In the genomic region with DNA sequence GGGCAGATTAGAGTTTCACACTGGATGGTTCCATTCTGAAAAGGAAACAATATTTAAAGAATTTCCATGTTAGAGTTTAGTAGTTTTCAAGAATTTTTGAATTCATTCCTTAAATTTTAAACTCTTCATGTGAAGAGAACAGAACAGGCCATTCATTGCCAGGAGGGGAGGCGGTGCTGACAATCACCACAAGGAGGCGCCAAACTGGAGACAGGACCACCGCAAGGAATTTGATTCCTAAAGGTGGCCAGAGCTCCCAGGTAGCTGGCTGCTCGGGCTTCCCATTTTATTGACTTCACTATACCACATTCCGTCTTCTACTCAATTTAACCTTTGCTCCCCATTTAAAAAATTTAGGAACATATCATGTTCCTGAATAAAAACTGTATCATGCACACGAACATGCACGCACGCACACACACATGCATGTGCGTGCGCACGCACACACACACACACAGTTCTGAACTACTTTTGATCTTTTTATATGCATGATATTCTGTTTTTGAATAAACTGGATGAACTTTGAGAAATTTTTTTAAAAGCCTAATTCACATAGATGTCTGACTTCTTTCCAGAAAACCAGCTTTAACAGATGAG, we compare ENCODE assay signal across 8 cellular contexts.
A peak's percentile ranks its signal among the peaks of the same experiment; 100 is the strongest.
DNase-seq lines count a peak whose midpoint lies in the region; ATAC-seq and TF ChIP-seq lines count a peak whose summit lies in the region.

No MANE protein-coding gene starts in this region.

- POLR2A ChIA-PET in HEK293 (lab: Yijun Ruan, JAX) = no interaction called here
- POLR2A ChIA-PET in SK-N-SH (lab: Yijun Ruan, JAX) = no interaction called here

- ATAC-seq in DND-41 (ENCODE audit: insufficient read depth, low read depth) = peak; percentile 71
- no peak for ATAC-seq in left lung

- H3K4me2 ChIP-seq in DND-41 (ENCODE audit: insufficient read depth, low read length) (no peak overlapping the region), SK-N-SH (no peak overlapping the region)

- no peaks in the 10 kb centered on the region for H3F3A ChIP-seq in SK-N-SH (replicated peaks; ENCODE audit: insufficient read depth)

- H3K79me2 ChIP-seq in DND-41 (ENCODE audit: insufficient read depth, low read length) = no peaks in the 10 kb centered on the region
- no peaks in the 10 kb centered on the region for H3K79me2 ChIP-seq in SK-N-SH (ENCODE audit: insufficient read depth)

- H3K36me3 ChIP-seq in DND-41 (ENCODE audit: insufficient read depth, low read length) = no peaks in the 10 kb centered on the region
- no peaks in the 10 kb centered on the region for H3K36me3 ChIP-seq in HEK293 (ENCODE audit: control insufficient read depth in 2 of 2, insufficient read depth in 1 of 2, low read length in 2 of 2)
- H3K36me3 ChIP-seq in SK-N-SH (replicated peaks in 1 of 2; ENCODE audit: control insufficient read depth in 1 of 2, insufficient read depth in 2 of 2, low read length in 1 of 2) = no peaks in the 10 kb centered on the region
- H3K36me3 ChIP-seq in adrenal gland (replicated peaks in 1 of 2) = no peaks in the 10 kb centered on the region
- H3K36me3 ChIP-seq in left lung = no peaks in the 10 kb centered on the region

- peak; percentile 91 for TF ChIP-seq CTCF in DND-41 (IDR thresholded peaks at IDR 0.05; ENCODE audit: borderline replicate concordance, extremely low read depth, low read length, poor library complexity, severe bottlenecking)
- TF ChIP-seq CTCF in HEK293 (tag by site-specific recombination; IDR thresholded peaks at IDR 0.05) = no peak
- TF ChIP-seq CTCF in SK-N-SH (IDR thresholded peaks at IDR 0.05) = peak; percentile 90
- TF ChIP-seq CTCF in adrenal gland (IDR thresholded peaks at IDR 0.05) = peak; percentile 21 to 62 (median 38)
- peak; percentile 47 to 60 for TF ChIP-seq CTCF in left lung (IDR thresholded peaks at IDR 0.05)
- no peak for TF ChIP-seq CTCF in lower leg skin (IDR thresholded peaks at IDR 0.05)

- WGBS in SK-N-SH (ENCODE audit: low lambda C conversion rate) = 59% methylated on average over 11 of the region's 11 CpGs
- WGBS in adrenal gland, 4 donors = 68 to 73% (median 69%) methylated on average over 11 of the region's 11 CpGs
- 72 to 75% methylated on average over 11 of the region's 11 CpGs for whole genome bisulfite sequencing in lower leg skin, 2 donors

- peak; percentile 63 for DNase-seq in DND-41
- DNase-seq in SK-N-SH = peak; percentile 36
- peak in 4 of 7 donors; percentile 16 to 56 (median 38) for DNase-seq in adrenal gland
- peak in 1 of 2 donors; percentile 49 for DNase-seq in left lung
- peak; percentile 40 to 52 for DNase-seq in stimulated activated CD8-positive, alpha-beta memory T cell treated with anti-CD3 and anti-CD28 coated beads, Interleukin-7, amount 100 ng/mL, for 1 hour (ENCODE audit: low read depth in 2 of 2)
- no peak for DNase-seq in occipital lobe (lab: John Stamatoyannopoulos, UW)
- no peak for DNase-seq in lower leg skin (ENCODE audit: low spot score in 2 of 2)

- intact Hi-C loops in adrenal gland (cut with DNase I) (no loop called here), left lung (cut with DNase I) (no loop called here), lower leg skin (cut with DNase I; ENCODE audit: low total_unique reads) (no loop called here)

- no peak for TF ChIP-seq POLR2A in adrenal gland (IDR thresholded peaks at IDR 0.05)
- TF ChIP-seq POLR2A in lower leg skin (IDR thresholded peaks at IDR 0.05) = no peak

- TF ChIP-seq EP300 in SK-N-SH (IDR thresholded peaks at IDR 0.05; ENCODE audit: borderline replicate concordance in 1 of 2, low read depth in 1 of 2, low read length in 1 of 2) = no peak

- H3K27me3 ChIP-seq in DND-41 (ENCODE audit: insufficient read depth, low read length, poor library complexity) (peaks cover 7% of the 10 kb centered on the region), SK-N-SH (ENCODE audit: insufficient read depth) (no peaks in the 10 kb centered on the region), adrenal gland (no peaks in the 10 kb centered on the region), left lung (no peaks in the 10 kb centered on the region)

- no peaks in the 10 kb centered on the region for H3K9me2 ChIP-seq in SK-N-SH

- CTCF ChIA-PET in HEK293 (lab: Yijun Ruan, JAX) (interaction anchor here (0.5 to 2.4 kb wide), 18 partner anchors 8 to 1829 kb away, joined by 3 to 17 read pairs (median 4); partner anchors contain the start of gene NELL2), SK-N-SH (lab: Yijun Ruan, JAX) (interaction anchor here (1.0 to 2.0 kb wide), 5 partner anchors 11 to 458 kb away, joined by 3 to 11 read pairs (median 5); no protein-coding TSS in a partner anchor)

- H3K9ac ChIP-seq in DND-41 (ENCODE audit: low read depth, low read length) (no peak overlapping the region), SK-N-SH (no peak overlapping the region)

- H3K27ac ChIP-seq in DND-41 (ENCODE audit: low read length) = no peak overlapping the region
- no peak overlapping the region for H3K27ac ChIP-seq in HEK293 (ENCODE audit: extremely low read depth, low read depth, low read length)
- H3K27ac ChIP-seq in SK-N-SH (ENCODE audit: low read depth in 2 of 2, low read length in 1 of 2) = no peak overlapping the region
- H3K27ac ChIP-seq in adrenal gland = no peak overlapping the region
- no peak overlapping the region for H3K27ac ChIP-seq in left lung

- H3K4me1 ChIP-seq in DND-41 (ENCODE audit: insufficient read depth, low read length) (no peaks in the 10 kb centered on the region), HEK293 (ENCODE audit: control insufficient read depth, insufficient read depth, low read length) (no peaks in the 10 kb centered on the region), SK-N-SH (ENCODE audit: control insufficient read depth in 1 of 2, insufficient read depth in 2 of 2, low read depth in 1 of 2, low read length in 1 of 2) (no peaks in the 10 kb centered on the region; a peak in 2 of 4 replicates), adrenal gland (replicated peaks in 1 of 2) (no peaks in the 10 kb centered on the region), left lung (no peaks in the 10 kb centered on the region)

- H3K4me3 ChIP-seq in DND-41 (ENCODE audit: low read depth in 1 of 2, low read length in 2 of 2) (no peak overlapping the region), HEK293 (ENCODE audit: low read depth, low read length) (no peak overlapping the region), SK-N-SH (ENCODE audit: low read depth in 2 of 2, low read length in 1 of 2) (peak overlapping the region in 1 of 2 experiments; percentile 22; a peak in 1 of 4 replicates), adrenal gland (no peak overlapping the region), left lung (no peak overlapping the region), lower leg skin (ENCODE audit: low read depth, poor library complexity, severe bottlenecking) (no peak overlapping the region)

- H4K20me1 ChIP-seq in DND-41 (ENCODE audit: insufficient read depth, low read length) (no peaks in the 10 kb centered on the region), SK-N-SH (ENCODE audit: insufficient read depth) (no peaks in the 10 kb centered on the region)

- TF ChIP-seq RAD21 in SK-N-SH (IDR thresholded peaks at IDR 0.05; ENCODE audit: low read length) = peak; percentile 27; the same call in 1 of the 2 replicates

- H2AFZ ChIP-seq in DND-41 (ENCODE audit: low read depth, low read length) = no peak overlapping the region
- no peak overlapping the region for H2AFZ ChIP-seq in SK-N-SH (ENCODE audit: low read depth)

- no peaks in the 10 kb centered on the region for H3K9me3 ChIP-seq in DND-41 (ENCODE audit: insufficient read depth, low read length, severe bottlenecking)
- no peaks in the 10 kb centered on the region for H3K9me3 ChIP-seq in HEK293 (ENCODE audit: control insufficient read depth, insufficient read depth, low read depth, low read length)
- no peaks in the 10 kb centered on the region for H3K9me3 ChIP-seq in SK-N-SH
- H3K9me3 ChIP-seq in adrenal gland (replicated peaks in 1 of 3) = no peaks in the 10 kb centered on the region
- no peaks in the 10 kb centered on the region for H3K9me3 ChIP-seq in left lung

TF ChIP-seq in HEK293, 187 proteins besides CTCF, POLR2A, EP300 and RAD21:
- no peak for TF ChIP-seq ZNF521 (tag by site-specific recombination; IDR thresholded peaks at IDR 0.05)
- TF ChIP-seq, protein P1, sequence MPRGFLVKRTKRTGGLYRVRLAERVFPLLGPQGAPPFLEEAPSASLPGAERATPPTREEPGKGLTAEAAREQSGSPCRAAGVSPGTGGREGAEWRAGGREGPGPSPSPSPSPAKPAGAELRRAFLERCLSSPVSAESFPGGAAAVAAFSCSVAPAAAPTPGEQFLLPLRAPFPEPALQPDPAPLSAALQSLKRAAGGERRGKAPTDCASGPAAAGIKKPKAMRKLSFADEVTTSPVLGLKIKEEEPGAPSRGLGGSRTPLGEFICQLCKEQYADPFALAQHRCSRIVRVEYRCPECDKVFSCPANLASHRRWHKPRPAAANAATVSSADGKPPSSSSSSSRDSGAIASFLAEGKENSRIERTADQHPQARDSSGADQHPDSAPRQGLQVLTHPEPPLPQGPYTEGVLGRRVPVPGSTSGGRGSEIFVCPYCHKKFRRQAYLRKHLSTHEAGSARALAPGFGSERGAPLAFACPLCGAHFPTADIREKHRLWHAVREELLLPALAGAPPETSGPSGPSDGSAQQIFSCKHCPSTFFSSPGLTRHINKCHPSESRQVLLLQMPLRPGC (tag by site-specific recombination; IDR thresholded peaks at IDR 0.05) = no peak
- 0 out of 2 replicates have a peak, but pooled peaks have one; percentile 15 for TF ChIP-seq ZNF660 (tag by site-specific recombination; IDR thresholded peaks at IDR 0.05)

TF ChIP-seq in SK-N-SH, 30 proteins besides CTCF, POLR2A, EP300 and RAD21:
- TF ChIP-seq SMC3 (IDR thresholded peaks at IDR 0.05; ENCODE audit: low read depth, low read length) = peak; percentile 30; the same call in 1 of the 2 replicates
- TF ChIP-seq, protein P2, sequence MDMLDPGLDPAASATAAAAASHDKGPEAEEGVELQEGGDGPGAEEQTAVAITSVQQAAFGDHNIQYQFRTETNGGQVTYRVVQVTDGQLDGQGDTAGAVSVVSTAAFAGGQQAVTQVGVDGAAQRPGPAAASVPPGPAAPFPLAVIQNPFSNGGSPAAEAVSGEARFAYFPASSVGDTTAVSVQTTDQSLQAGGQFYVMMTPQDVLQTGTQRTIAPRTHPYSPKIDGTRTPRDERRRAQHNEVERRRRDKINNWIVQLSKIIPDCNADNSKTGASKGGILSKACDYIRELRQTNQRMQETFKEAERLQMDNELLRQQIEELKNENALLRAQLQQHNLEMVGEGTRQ (IDR thresholded peaks at IDR 0.05; ENCODE audit: borderline replicate concordance, low read depth, low read length) = no peak

Comparison
In these comparisons a context has a peak if more than half of its experiments do, and no peak if none do; other contexts are left out.
1. DNase-seq: peak in DND-41 (single experiment), SK-N-SH (single experiment), adrenal gland (4 of 7) and stimulated activated CD8-positive, alpha-beta memory T cell treated with anti-CD3 and anti-CD28 coated beads, Interleukin-7, amount 100 ng/mL, for 1 hour (2 of 2); none in occipital lobe (single experiment) and lower leg skin (0 of 2).
2. CTCF ChIP-seq: peak in DND-41 (single experiment), SK-N-SH (single experiment), adrenal gland (6 of 6) and left lung (2 of 2); none in HEK293 (single experiment) and lower leg skin (0 of 3).